1 cellular context compared by ENCODE assay signal in the genomic region with DNA sequence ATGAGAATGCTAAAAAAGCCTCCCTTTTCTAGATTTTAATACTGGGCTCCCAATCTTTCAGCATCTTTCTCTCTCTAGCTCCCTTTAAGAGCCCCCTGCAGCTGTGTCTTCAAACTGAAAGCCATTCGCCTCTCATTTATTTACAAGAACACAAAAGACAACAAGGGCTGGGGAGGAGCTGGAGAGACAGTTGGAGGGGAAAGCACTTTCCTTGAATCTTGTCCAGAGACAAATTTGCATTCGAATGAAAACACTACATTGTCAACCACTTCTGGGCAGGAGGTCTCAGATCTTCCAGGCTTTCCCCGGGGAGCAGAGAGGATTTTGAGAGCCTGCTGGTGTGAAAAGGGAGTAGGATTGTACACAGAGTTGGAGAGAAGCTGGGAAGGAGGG.
TF ChIP-seq lines count a peak whose summit lies in the region.

No MANE protein-coding gene starts in this region.

TF ChIP-seq in GM23338, 12 proteins besides CTCF, POLR2A, EP300 and RAD21:
- TF ChIP-seq, protein P1, sequence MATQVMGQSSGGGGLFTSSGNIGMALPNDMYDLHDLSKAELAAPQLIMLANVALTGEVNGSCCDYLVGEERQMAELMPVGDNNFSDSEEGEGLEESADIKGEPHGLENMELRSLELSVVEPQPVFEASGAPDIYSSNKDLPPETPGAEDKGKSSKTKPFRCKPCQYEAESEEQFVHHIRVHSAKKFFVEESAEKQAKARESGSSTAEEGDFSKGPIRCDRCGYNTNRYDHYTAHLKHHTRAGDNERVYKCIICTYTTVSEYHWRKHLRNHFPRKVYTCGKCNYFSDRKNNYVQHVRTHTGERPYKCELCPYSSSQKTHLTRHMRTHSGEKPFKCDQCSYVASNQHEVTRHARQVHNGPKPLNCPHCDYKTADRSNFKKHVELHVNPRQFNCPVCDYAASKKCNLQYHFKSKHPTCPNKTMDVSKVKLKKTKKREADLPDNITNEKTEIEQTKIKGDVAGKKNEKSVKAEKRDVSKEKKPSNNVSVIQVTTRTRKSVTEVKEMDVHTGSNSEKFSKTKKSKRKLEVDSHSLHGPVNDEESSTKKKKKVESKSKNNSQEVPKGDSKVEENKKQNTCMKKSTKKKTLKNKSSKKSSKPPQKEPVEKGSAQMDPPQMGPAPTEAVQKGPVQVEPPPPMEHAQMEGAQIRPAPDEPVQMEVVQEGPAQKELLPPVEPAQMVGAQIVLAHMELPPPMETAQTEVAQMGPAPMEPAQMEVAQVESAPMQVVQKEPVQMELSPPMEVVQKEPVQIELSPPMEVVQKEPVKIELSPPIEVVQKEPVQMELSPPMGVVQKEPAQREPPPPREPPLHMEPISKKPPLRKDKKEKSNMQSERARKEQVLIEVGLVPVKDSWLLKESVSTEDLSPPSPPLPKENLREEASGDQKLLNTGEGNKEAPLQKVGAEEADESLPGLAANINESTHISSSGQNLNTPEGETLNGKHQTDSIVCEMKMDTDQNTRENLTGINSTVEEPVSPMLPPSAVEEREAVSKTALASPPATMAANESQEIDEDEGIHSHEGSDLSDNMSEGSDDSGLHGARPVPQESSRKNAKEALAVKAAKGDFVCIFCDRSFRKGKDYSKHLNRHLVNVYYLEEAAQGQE (IDR thresholded peaks at IDR 0.05; ENCODE audit: unreplicated experiment), result no peak
- TF ChIP-seq JUNB (IDR thresholded peaks at IDR 0.05; ENCODE audit: unreplicated experiment) (no peak), POLR2AphosphoS5 (IDR thresholded peaks at IDR 0.05; ENCODE audit: low read depth) (no peak), NANOG (IDR thresholded peaks at IDR 0.05; ENCODE audit: borderline replicate concordance) (peak; percentile 89), ZNF114 (CRISPR knock-in tag; IDR thresholded peaks at IDR 0.05) (no peak), CREB1 (CRISPR knock-in tag; IDR thresholded peaks at IDR 0.05; ENCODE audit: low read depth) (peak; percentile 41; the same call in 1 of the 2 replicates)
- TF ChIP-seq, protein P2, sequence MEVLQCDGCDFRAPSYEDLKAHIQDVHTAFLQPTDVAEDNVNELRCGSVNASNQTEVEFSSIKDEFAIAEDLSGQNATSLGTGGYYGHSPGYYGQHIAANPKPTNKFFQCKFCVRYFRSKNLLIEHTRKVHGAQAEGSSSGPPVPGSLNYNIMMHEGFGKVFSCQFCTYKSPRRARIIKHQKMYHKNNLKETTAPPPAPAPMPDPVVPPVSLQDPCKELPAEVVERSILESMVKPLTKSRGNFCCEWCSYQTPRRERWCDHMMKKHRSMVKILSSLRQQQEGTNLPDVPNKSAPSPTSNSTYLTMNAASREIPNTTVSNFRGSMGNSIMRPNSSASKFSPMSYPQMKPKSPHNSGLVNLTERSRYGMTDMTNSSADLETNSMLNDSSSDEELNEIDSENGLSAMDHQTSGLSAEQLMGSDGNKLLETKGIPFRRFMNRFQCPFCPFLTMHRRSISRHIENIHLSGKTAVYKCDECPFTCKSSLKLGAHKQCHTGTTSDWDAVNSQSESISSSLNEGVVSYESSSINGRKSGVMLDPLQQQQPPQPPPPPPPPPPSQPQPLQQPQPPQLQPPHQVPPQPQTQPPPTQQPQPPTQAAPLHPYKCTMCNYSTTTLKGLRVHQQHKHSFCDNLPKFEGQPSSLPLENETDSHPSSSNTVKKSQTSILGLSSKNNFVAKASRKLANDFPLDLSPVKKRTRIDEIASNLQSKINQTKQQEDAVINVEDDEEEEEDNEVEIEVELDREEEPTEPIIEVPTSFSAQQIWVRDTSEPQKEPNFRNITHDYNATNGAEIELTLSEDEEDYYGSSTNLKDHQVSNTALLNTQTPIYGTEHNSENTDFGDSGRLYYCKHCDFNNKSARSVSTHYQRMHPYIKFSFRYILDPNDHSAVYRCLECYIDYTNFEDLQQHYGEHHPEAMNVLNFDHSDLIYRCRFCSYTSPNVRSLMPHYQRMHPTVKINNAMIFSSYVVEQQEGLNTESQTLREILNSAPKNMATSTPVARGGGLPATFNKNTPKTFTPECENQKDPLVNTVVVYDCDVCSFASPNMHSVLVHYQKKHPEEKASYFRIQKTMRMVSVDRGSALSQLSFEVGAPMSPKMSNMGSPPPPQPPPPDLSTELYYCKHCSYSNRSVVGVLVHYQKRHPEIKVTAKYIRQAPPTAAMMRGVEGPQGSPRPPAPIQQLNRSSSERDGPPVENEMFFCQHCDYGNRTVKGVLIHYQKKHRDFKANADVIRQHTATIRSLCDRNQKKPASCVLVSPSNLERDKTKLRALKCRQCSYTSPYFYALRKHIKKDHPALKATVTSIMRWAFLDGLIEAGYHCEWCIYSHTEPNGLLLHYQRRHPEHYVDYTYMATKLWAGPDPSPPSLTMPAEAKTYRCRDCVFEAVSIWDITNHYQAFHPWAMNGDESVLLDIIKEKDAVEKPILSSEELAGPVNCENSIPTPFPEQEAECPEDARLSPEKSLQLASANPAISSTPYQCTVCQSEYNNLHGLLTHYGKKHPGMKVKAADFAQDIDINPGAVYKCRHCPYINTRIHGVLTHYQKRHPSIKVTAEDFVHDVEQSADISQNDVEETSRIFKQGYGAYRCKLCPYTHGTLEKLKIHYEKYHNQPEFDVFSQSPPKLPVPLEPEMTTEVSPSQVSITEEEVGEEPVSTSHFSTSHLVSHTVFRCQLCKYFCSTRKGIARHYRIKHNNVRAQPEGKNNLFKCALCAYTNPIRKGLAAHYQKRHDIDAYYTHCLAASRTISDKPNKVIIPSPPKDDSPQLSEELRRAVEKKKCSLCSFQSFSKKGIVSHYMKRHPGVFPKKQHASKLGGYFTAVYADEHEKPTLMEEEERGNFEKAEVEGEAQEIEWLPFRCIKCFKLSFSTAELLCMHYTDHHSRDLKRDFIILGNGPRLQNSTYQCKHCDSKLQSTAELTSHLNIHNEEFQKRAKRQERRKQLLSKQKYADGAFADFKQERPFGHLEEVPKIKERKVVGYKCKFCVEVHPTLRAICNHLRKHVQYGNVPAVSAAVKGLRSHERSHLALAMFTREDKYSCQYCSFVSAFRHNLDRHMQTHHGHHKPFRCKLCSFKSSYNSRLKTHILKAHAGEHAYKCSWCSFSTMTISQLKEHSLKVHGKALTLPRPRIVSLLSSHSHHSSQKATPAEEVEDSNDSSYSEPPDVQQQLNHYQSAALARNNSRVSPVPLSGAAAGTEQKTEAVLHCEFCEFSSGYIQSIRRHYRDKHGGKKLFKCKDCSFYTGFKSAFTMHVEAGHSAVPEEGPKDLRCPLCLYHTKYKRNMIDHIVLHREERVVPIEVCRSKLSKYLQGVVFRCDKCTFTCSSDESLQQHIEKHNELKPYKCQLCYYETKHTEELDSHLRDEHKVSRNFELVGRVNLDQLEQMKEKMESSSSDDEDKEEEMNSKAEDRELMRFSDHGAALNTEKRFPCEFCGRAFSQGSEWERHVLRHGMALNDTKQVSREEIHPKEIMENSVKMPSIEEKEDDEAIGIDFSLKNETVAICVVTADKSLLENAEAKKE (CRISPR knock-in tag; IDR thresholded peaks at IDR 0.05), result peak; percentile 98
